Comparison of ENCODE assay signal across 19 cellular contexts in the genomic region with DNA sequence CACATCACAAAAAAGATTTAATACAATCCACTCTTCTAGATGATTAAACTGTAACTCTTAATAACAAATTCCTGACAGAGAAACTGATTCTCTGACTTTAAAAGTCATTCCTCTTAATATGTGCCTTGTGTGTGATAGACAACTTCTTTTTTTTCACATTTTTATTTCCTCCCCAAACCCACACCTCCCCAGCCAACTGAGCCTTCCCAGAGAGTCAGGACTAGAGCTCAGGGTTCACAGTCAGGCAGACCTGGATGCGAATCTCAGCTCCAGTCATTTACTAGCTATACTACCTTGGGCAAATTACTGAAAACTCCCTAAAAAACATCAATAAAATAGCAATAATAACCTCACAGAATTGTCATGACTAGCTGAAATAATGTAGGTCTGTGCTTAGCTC. TPM values are rescaled to one million over a fixed set of nuclear protein-coding genes. Genes with fewer than 3 reads are reported as not detected.
DNase-seq lines count a peak whose midpoint lies in the region; ATAC-seq and TF ChIP-seq lines count a peak whose summit lies in the region.
"Had no signal": no experiment of that assay in that cellular context is flagged by ENCODE, and none has a peak within 500 bp of the region (broad histone marks: within the 10 kb centered on the region; RNA-seq: fewer than 3 reads in every experiment).

No MANE protein-coding gene starts in this region.

- TF ChIP-seq POLR2A in sigmoid colon (IDR thresholded peaks at IDR 0.05): no peak

- H3K9me3 ChIP-seq in Panc1 (ENCODE audit: control insufficient read depth, insufficient read depth, low read depth, low read length) (no peaks in the 10 kb centered on the region), fibroblast of lung (ENCODE audit: control insufficient read depth, insufficient read depth, low read depth, low read length) (no peaks in the 10 kb centered on the region), sigmoid colon (peaks cover 0 to 5% (median 0%) of the 10 kb centered on the region in 4 donors)
- H3K9me3 ChIP-seq: suprapubic skin had no signal

- H3K27ac ChIP-seq in Panc1 (ENCODE audit: low read length) (peak overlapping the region; percentile 52; the same call in 1 of the 2 replicates), fibroblast of lung (ENCODE audit: insufficient read depth, low read length) (no peak overlapping the region), sigmoid colon (peak overlapping the region; percentile 67 to 73 (median 71))
- H3K27ac ChIP-seq: epithelial cell of prostate, psoas muscle, suprapubic skin had no signal

- ATAC-seq in Panc1 (no peak), GM19455 (IDR thresholded peaks at IDR 0.05; ENCODE audit: unreplicated experiment) (no peak), HG03521 (IDR thresholded peaks at IDR 0.05; ENCODE audit: unreplicated experiment) (no peak), omental fat pad (ENCODE audit: low FRiP score) (no peak)
- ATAC-seq: psoas muscle had no signal

- no peaks in the 10 kb centered on the region for H3K79me2 ChIP-seq in fibroblast of lung (ENCODE audit: control insufficient read depth, insufficient read depth, low read length)

- BruUV-seq in Panc1 (replicated peaks; lab: Mats Ljungman, UMichigan): no TSS peak

- H3K27me3 ChIP-seq in Panc1 (ENCODE audit: control insufficient read depth, insufficient read depth, low read length) (no peaks in the 10 kb centered on the region), fibroblast of lung (ENCODE audit: control insufficient read depth, insufficient read depth, low read length) (no peaks in the 10 kb centered on the region), sigmoid colon (no peaks in the 10 kb centered on the region)
- H3K27me3 ChIP-seq: dorsolateral prefrontal cortex, suprapubic skin had no signal

- H3K9ac ChIP-seq in fibroblast of lung (ENCODE audit: insufficient read depth, low read length): no peak overlapping the region

- peak overlapping the region; percentile 7; the same call in 1 of the 2 replicates for H3K4me3 ChIP-seq in AG04449 (ENCODE audit: low read depth, low read length)
- no peak overlapping the region for H3K4me3 ChIP-seq in Panc1 (ENCODE audit: low read depth in 2 of 2, low read length in 2 of 2)
- H3K4me3 ChIP-seq in fibroblast of lung (replicated peaks in 1 of 4; ENCODE audit: control extremely low read depth in 1 of 4, insufficient read depth in 1 of 4, low read depth in 3 of 4, low read length in 4 of 4): peak overlapping the region in 2 of 4 experiments; percentile 45 to 47
- peak overlapping the region; percentile 11 to 24 (median 22) for H3K4me3 ChIP-seq in sigmoid colon
- H3K4me3 ChIP-seq: dorsolateral prefrontal cortex, psoas muscle, suprapubic skin had no signal

- H4K20me1 ChIP-seq in fibroblast of lung (ENCODE audit: control insufficient read depth, extremely low read depth, insufficient read depth, low read length): no peaks in the 10 kb centered on the region

- DNase-seq in AG04449 (ENCODE audit: low read depth, low spot score): no peak
- no peak for DNase-seq in Panc1 (ENCODE audit: low read depth, low spot score)
- DNase-seq in fibroblast of lung (ENCODE audit: low read depth in 2 of 2): no peak
- DNase-seq in sigmoid colon: no peak
- DNase-seq in omental fat pad (ENCODE audit: low spot score): no peak
- DNase-seq: activated CD4-positive, alpha-beta T cell treated with anti-CD3 and anti-CD28 coated beads for 1 hour; CD8-positive, alpha-beta memory T cell; dorsolateral prefrontal cortex; GDM1; NCI-H1436; NCI-H524; psoas muscle; SW 1271 had no signal

- POLR2A ChIA-PET in AG04449 (lab: Yijun Ruan, JAX): no interaction called here
- POLR2A ChIA-PET in Panc1 (lab: Charles Lee): no interaction called here

- no peak for TF ChIP-seq EP300 in sigmoid colon (IDR thresholded peaks at IDR 0.05)

- 16 to 74% methylated on average over 1 of the region's 1 CpG for WGBS in sigmoid colon, 2 donors

- CTCF ChIA-PET in AG04449 (lab: Yijun Ruan, JAX): interaction anchor here (1.1 to 1.4 kb wide), 3 partner anchors 72 to 207 kb away, joined by 3 to 5 read pairs (median 3); no protein-coding TSS in a partner anchor
- CTCF ChIA-PET in Panc1 (lab: Charles Lee): no interaction called here

- peaks cover 16% of the 10 kb centered on the region for H3K36me3 ChIP-seq in Panc1 (ENCODE audit: control insufficient read depth, insufficient read depth, low read length)
- H3K36me3 ChIP-seq in fibroblast of lung (ENCODE audit: control insufficient read depth, insufficient read depth, low read length): peaks cover 2% of the 10 kb centered on the region
- H3K36me3 ChIP-seq in sigmoid colon: peaks cover 9 to 54% (median 20%) of the 10 kb centered on the region in 4 donors

- H2AFZ ChIP-seq in fibroblast of lung (ENCODE audit: low read length): no peak overlapping the region

- in situ Hi-C loops in Panc1 (cut with HindIII; ENCODE audit: low pct_unique_long_range_greater_than_20kb, low sequenced_read_pairs): no loop called here

- peak overlapping the region; percentile 38 for H3K4me2 ChIP-seq in fibroblast of lung (ENCODE audit: extremely low read depth, insufficient read depth, low read length)

- peaks cover 5% of the 10 kb centered on the region; the same call in 1 of the 2 replicates for H3K4me1 ChIP-seq in Panc1 (ENCODE audit: control insufficient read depth, insufficient read depth, low read length)
- peaks cover 3% of the 10 kb centered on the region for H3K4me1 ChIP-seq in fibroblast of lung (ENCODE audit: control insufficient read depth, extremely low read depth, insufficient read depth, low read length)
- peaks cover 0 to 33% (median 9%) of the 10 kb centered on the region in 4 donors for H3K4me1 ChIP-seq in sigmoid colon
- H3K4me1 ChIP-seq: psoas muscle, suprapubic skin had no signal

- intact Hi-C loops in Panc1 (cut with micrococcal nuclease; ENCODE audit: unreplicated experiment): no loop called here
- intact Hi-C loops in sigmoid colon (cut with DNase I): no loop called here

- no peak for TF ChIP-seq CTCF in AG04449 (IDR thresholded peaks at IDR 0.05; ENCODE audit: insufficient read depth, low read length, missing control alignments)
- no peak for TF ChIP-seq CTCF in Panc1 (IDR thresholded peaks at IDR 0.05)
- no peak for TF ChIP-seq CTCF in fibroblast of lung (conservative IDR thresholded peaks at IDR 0.05 in 1 of 2, IDR thresholded peaks at IDR 0.05 in 1 of 2; ENCODE audit: low read depth in 1 of 2, low read length in 2 of 2)
- TF ChIP-seq CTCF in sigmoid colon (IDR thresholded peaks at IDR 0.05): no peak
- no peak for TF ChIP-seq CTCF in omental fat pad (IDR thresholded peaks at IDR 0.05)

RNA-seq across cellular contexts. Expression of a gene that starts 14.2 kb away (rescaled TPM):
- total RNA-seq in Panc1 (2021; ENCODE audit: unreplicated experiment) (39.0 TPM), fibroblast of lung (58.3 and 65.6 TPM in 2 replicates), sigmoid colon (10 to 100 TPM; 52.8 to 67.8 (median 61.2) TPM), omental fat pad (10 to 100 TPM; 33.1 to 83.6 (median 57.0) TPM)
- 33.8 TPM for polyA plus RNA-seq in Panc1 (2012; ENCODE audit: insufficient read length)
- polyA plus RNA-seq in fibroblast of lung (72.1 and 81.4 TPM in 2 replicates), sigmoid colon (10 to 100 TPM; 35.2 to 82.8 (median 56.5) TPM)
- 42.3 and 49.5 TPM in 2 replicates for polyA plus RNA-seq in fibroblast of lung (2012)
- 15.3 and 17.7 TPM in 2 replicates for polyA minus RNA-seq in fibroblast of lung (ENCODE audit: low replicate concordance)

RNA-seq across cellular contexts. Expression of a gene that starts 17.6 kb away (rescaled TPM):
- total RNA-seq in Panc1 (2021; ENCODE audit: unreplicated experiment) (not detected), fibroblast of lung (not detected in 2 replicates), sigmoid colon (not detected), omental fat pad (not detected)
- not detected for polyA plus RNA-seq in Panc1 (2012; ENCODE audit: insufficient read length)
- polyA plus RNA-seq in fibroblast of lung (not detected in 2 replicates), sigmoid colon (under 1 TPM in 1 of 3 donors, not detected in 2; 0.16 TPM)
- not detected in 2 replicates for polyA plus RNA-seq in fibroblast of lung (2012)
- not detected in 2 replicates for polyA minus RNA-seq in fibroblast of lung (ENCODE audit: low replicate concordance)
- total RNA-seq: CD8-positive, alpha-beta memory T cell; mesenteric fat pad; psoas muscle; suprapubic skin had no signal
- polyA plus RNA-seq: adipose tissue had no signal

RNA-seq across cellular contexts. Expression of a gene that starts 37.4 kb away (rescaled TPM):
- total RNA-seq in Panc1 (2021; ENCODE audit: unreplicated experiment): 10.5 TPM
- 13.4 TPM for polyA plus RNA-seq in Panc1 (2012; ENCODE audit: insufficient read length)
- 12.1 and 14.9 TPM in 2 replicates for total RNA-seq in fibroblast of lung
- polyA plus RNA-seq in fibroblast of lung: 6.6 and 9.1 TPM in 2 replicates
- 4.7 and 6.3 TPM in 2 replicates for polyA plus RNA-seq in fibroblast of lung (2012)
- polyA minus RNA-seq in fibroblast of lung (ENCODE audit: low replicate concordance): 6.6 and 10.1 TPM in 2 replicates
- total RNA-seq in sigmoid colon: 10 to 100 TPM; 11.4 to 25.7 (median 16.0) TPM
- polyA plus RNA-seq in sigmoid colon: 10 to 100 TPM in 2 of 3 donors, 1 to 10 TPM in 1; 7.8 to 13.8 (median 12.0) TPM
- total RNA-seq in omental fat pad: 10 to 100 TPM; 24.7 to 30.0 (median 28.9) TPM

RNA-seq across cellular contexts. Expression of a gene that starts 49.9 kb away (rescaled TPM):
- total RNA-seq in Panc1 (2021; ENCODE audit: unreplicated experiment): 40.1 TPM
- polyA plus RNA-seq in Panc1 (2012; ENCODE audit: insufficient read length): 31.4 TPM
- total RNA-seq in fibroblast of lung: 18.2 and 22.3 TPM in 2 replicates
- 32.0 and 33.1 TPM in 2 replicates for polyA plus RNA-seq in fibroblast of lung
- polyA plus RNA-seq in fibroblast of lung (2012): 21.9 and 28.0 TPM in 2 replicates
- 18.3 and 19.8 TPM in 2 replicates for polyA minus RNA-seq in fibroblast of lung (ENCODE audit: low replicate concordance)
- total RNA-seq in sigmoid colon: 10 to 100 TPM; 32.1 to 54.3 (median 35.7) TPM
- 10 to 100 TPM; 15.0 to 30.3 (median 30.0) TPM for polyA plus RNA-seq in sigmoid colon
- total RNA-seq in omental fat pad: 10 to 100 TPM; 46.1 to 81.2 (median 67.6) TPM

Comparison
In these comparisons a context has a peak if more than half of its experiments do, and no peak if none do; other contexts are left out.
1. H3K4me3 ChIP-seq: peak in AG04449 (single experiment) and sigmoid colon (4 of 4); none in Panc1 (0 of 2).